Comparison of ENCODE assay signal across 8 cellular contexts in genomic region chr17:75720656-75721462, GRCh38. TPM values are rescaled to one million over a fixed set of nuclear protein-coding genes. Genes with fewer than 3 reads are reported as not detected.
DNase-seq lines count a peak whose midpoint lies in the region; ATAC-seq and TF ChIP-seq lines count a peak whose summit lies in the region.

TSS of gene ITGB4 (plus strand) at chr17:75721459. CDS start at chr17:75724704, 3,245 bp downstream.

- intact Hi-C loops in activated T-helper 1 cell treated with anti-CD3 and anti-CD28 coated beads, Interleukin-12 subunit alpha, Interleukin-12 subunit beta, Interleukin-2, Interleukin-4 antibody, amounts not matched to agents 30 ng/mL and 10 ng/mL and 1 ng/mL, durations not matched to agents 14 hours and 24 hours and 36 hours (cut with micrococcal nuclease): no loop called here
- intact Hi-C loops in ovary (cut with DNase I): no loop called here

- DNase-seq in GM10266 (ENCODE audit: extremely low spot score) (peak; percentile 89), NCI-H510A (lab: John Stamatoyannopoulos, UW) (peak; percentile 43), ovary (peak in 2 of 5 donors; percentile 44 to 51), thoracic aorta (ENCODE audit: low spot score) (no peak), occipital lobe (lab: John Stamatoyannopoulos, UW) (no peak)
- peak; percentile 64 for DNase-seq in activated T-helper 1 cell treated with anti-CD3 and anti-CD28 coated beads, Interleukin-12 subunit alpha, Interleukin-12 subunit beta, Interleukin-2, Interleukin-4 antibody, amounts not matched to agents 30 ng/mL and 10 ng/mL and 1 ng/mL, durations not matched to agents 14 hours and 24 hours and 36 hours (ENCODE audit: low spot score)

- H3K4me1 ChIP-seq in gastroesophageal sphincter (peaks cover 0 to 23% (median 7%) of the 10 kb centered on the region in 3 donors), ovary (ENCODE audit: insufficient read depth) (no peaks in the 10 kb centered on the region), thoracic aorta (ENCODE audit: control insufficient read depth in 1 of 2, low read depth in 2 of 2) (peaks cover 0 to 5% of the 10 kb centered on the region in 2 donors)

- TF ChIP-seq EP300 in gastroesophageal sphincter (IDR thresholded peaks at IDR 0.05) (no peak), ovary (IDR thresholded peaks at IDR 0.05) (no peak)

- peak within 1 kb of the TSS; percentile 81 for H3K4me3 Mint-ChIP-seq in activated T-helper 1 cell treated with anti-CD3 and anti-CD28 coated beads, Interleukin-12 subunit alpha, Interleukin-12 subunit beta, Interleukin-2, Interleukin-4 antibody, amounts not matched to agents 30 ng/mL and 10 ng/mL and 1 ng/mL, durations not matched to agents 14 hours and 24 hours and 36 hours

- no peaks in the 10 kb centered on the region for H3K36me3 Mint-ChIP-seq in activated T-helper 1 cell treated with anti-CD3 and anti-CD28 coated beads, Interleukin-12 subunit alpha, Interleukin-12 subunit beta, Interleukin-2, Interleukin-4 antibody, amounts not matched to agents 30 ng/mL and 10 ng/mL and 1 ng/mL, durations not matched to agents 14 hours and 24 hours and 36 hours (ENCODE audit: low read depth)

- H3K4me3 ChIP-seq in gastroesophageal sphincter: peak within 1 kb of the TSS; percentile 19 to 58
- peak within 1 kb of the TSS; percentile 28 for H3K4me3 ChIP-seq in ovary
- peak within 1 kb of the TSS; percentile 58 for H3K4me3 ChIP-seq in thoracic aorta

- H3K27ac ChIP-seq in gastroesophageal sphincter (peak within 1 kb of the TSS in 3 of 4 donors; percentile 78 to 84 (median 82)), ovary (no peak within 1 kb of the TSS), thoracic aorta (peak within 1 kb of the TSS in 1 of 2 donors; percentile 38)

- peaks cover 5% of the 10 kb centered on the region for H3K4me1 Mint-ChIP-seq in activated T-helper 1 cell treated with anti-CD3 and anti-CD28 coated beads, Interleukin-12 subunit alpha, Interleukin-12 subunit beta, Interleukin-2, Interleukin-4 antibody, amounts not matched to agents 30 ng/mL and 10 ng/mL and 1 ng/mL, durations not matched to agents 14 hours and 24 hours and 36 hours (ENCODE audit: low read depth)

- TF ChIP-seq POLR2A in gastroesophageal sphincter (IDR thresholded peaks at IDR 0.05): peak; percentile 29 to 40
- TF ChIP-seq POLR2A in ovary (IDR thresholded peaks at IDR 0.05): no peak

- H3K36me3 ChIP-seq in gastroesophageal sphincter (peaks cover 0 to 14% of the 10 kb centered on the region in 2 donors), ovary (no peaks in the 10 kb centered on the region), thoracic aorta (no peaks in the 10 kb centered on the region)

- H3K9me3 ChIP-seq in gastroesophageal sphincter (no peaks in the 10 kb centered on the region), ovary (no peaks in the 10 kb centered on the region), thoracic aorta (no peaks in the 10 kb centered on the region)

- H3K27me3 Mint-ChIP-seq in activated T-helper 1 cell treated with anti-CD3 and anti-CD28 coated beads, Interleukin-12 subunit alpha, Interleukin-12 subunit beta, Interleukin-2, Interleukin-4 antibody, amounts not matched to agents 30 ng/mL and 10 ng/mL and 1 ng/mL, durations not matched to agents 14 hours and 24 hours and 36 hours (ENCODE audit: insufficient read depth): peaks cover 18% of the 10 kb centered on the region

- H3K9me3 Mint-ChIP-seq in activated T-helper 1 cell treated with anti-CD3 and anti-CD28 coated beads, Interleukin-12 subunit alpha, Interleukin-12 subunit beta, Interleukin-2, Interleukin-4 antibody, amounts not matched to agents 30 ng/mL and 10 ng/mL and 1 ng/mL, durations not matched to agents 14 hours and 24 hours and 36 hours: no peaks in the 10 kb centered on the region

- TF ChIP-seq CTCF in GM10266 (IDR thresholded peaks at IDR 0.05; ENCODE audit: control insufficient read depth, insufficient read depth, low read depth, missing control alignments) (peak; percentile 19), gastroesophageal sphincter (IDR thresholded peaks at IDR 0.05) (peak in 1 of 4 experiments; percentile 17), ovary (IDR thresholded peaks at IDR 0.05) (no peak), thoracic aorta (IDR thresholded peaks at IDR 0.05) (no peak)

- 0 to 6% methylated on average over 2 to 3 of the region's 70 CpGs for WGBS in gastroesophageal sphincter (ENCODE audit: low coverage in 1 of 2), 2 donors
- WGBS in ovary, 3 donors: 1 to 3% (median 3%) methylated on average over 43 to 70 of the region's 70 CpGs

- peaks cover 92% of the 10 kb centered on the region for H3K27me3 ChIP-seq in gastroesophageal sphincter
- no peaks in the 10 kb centered on the region for H3K27me3 ChIP-seq in ovary
- H3K27me3 ChIP-seq in thoracic aorta (replicated peaks; ENCODE audit: insufficient read depth): peaks cover 9% of the 10 kb centered on the region

- no peak within 1 kb of the TSS for H3K27ac Mint-ChIP-seq in activated T-helper 1 cell treated with anti-CD3 and anti-CD28 coated beads, Interleukin-12 subunit alpha, Interleukin-12 subunit beta, Interleukin-2, Interleukin-4 antibody, amounts not matched to agents 30 ng/mL and 10 ng/mL and 1 ng/mL, durations not matched to agents 14 hours and 24 hours and 36 hours

- ATAC-seq in gastroesophageal sphincter (peak; percentile 69), thoracic aorta (ENCODE audit: insufficient number of reproducible peaks, low FRiP score, low read depth) (no peak), HG03196 (IDR thresholded peaks at IDR 0.05; ENCODE audit: unreplicated experiment) (no peak)

RNA-seq across cellular contexts. Expression of gene ITGB4, which starts in this region (rescaled TPM):
- 1.4 and 2.7 TPM in 2 replicates for total RNA-seq in activated T-helper 1 cell treated with anti-CD3 and anti-CD28 coated beads, Interleukin-12 subunit alpha, Interleukin-12 subunit beta, Interleukin-2, Interleukin-4 antibody, amounts not matched to agents 30 ng/mL and 10 ng/mL and 1 ng/mL, durations not matched to agents 14 hours and 24 hours and 36 hours
- 10 to 100 TPM; 31.1 to 66.3 (median 41.8) TPM for total RNA-seq in gastroesophageal sphincter
- 10 to 100 TPM in 5 of 7 donors, 1 to 10 TPM in 2; 6.3 to 55.6 (median 22.5) TPM for total RNA-seq in ovary
- polyA plus RNA-seq in ovary: 1 to 10 TPM; 3.3 to 6.0 TPM
- 10 to 100 TPM; 11.6 to 21.1 TPM for total RNA-seq in thoracic aorta
- 2.7 TPM for total RNA-seq in occipital lobe

Comparison
In these comparisons a context has a peak if more than half of its experiments do, and no peak if none do; other contexts are left out.
1. DNase-seq: peak in GM10266 (single experiment), NCI-H510A (single experiment) and activated T-helper 1 cell treated with anti-CD3 and anti-CD28 coated beads, Interleukin-12 subunit alpha, Interleukin-12 subunit beta, Interleukin-2, Interleukin-4 antibody, amounts not matched to agents 30 ng/mL and 10 ng/mL and 1 ng/mL, durations not matched to agents 14 hours and 24 hours and 36 hours (single experiment); none in thoracic aorta (single experiment) and occipital lobe (single experiment).
2. H3K27ac ChIP-seq: peak in gastroesophageal sphincter (3 of 4); none in ovary (0 of 2).
3. Peak in every context shown above with its lines, with median percentiles within 50 percentile points of each other: H3K4me3 ChIP-seq.